ENCODE assay signal across 8 cellular contexts in genomic region chr7:7176421-7177043, GRCh38. TPM values are rescaled to one million over a fixed set of nuclear protein-coding genes. Genes with fewer than 3 reads are reported as not detected.
DNase-seq lines count a peak whose midpoint lies in the region; ATAC-seq and TF ChIP-seq lines count a peak whose summit lies in the region.

No MANE protein-coding gene starts in this region.

- no peak for TF ChIP-seq CTCF in kidney epithelial cell (IDR thresholded peaks at IDR 0.05; ENCODE audit: insufficient read depth, low read length, poor library complexity, severe bottlenecking)

- ATAC-seq in GM21619 (IDR thresholded peaks at IDR 0.05; ENCODE audit: unreplicated experiment) (no peak), HG03378 (IDR thresholded peaks at IDR 0.05; ENCODE audit: unreplicated experiment) (no peak)

- H3K27me3 ChIP-seq in adipocyte (replicated peaks; ENCODE audit: control insufficient read depth, insufficient read depth, low read length): no peaks in the 10 kb centered on the region
- H3K27me3 ChIP-seq in kidney epithelial cell (ENCODE audit: control insufficient read depth, insufficient read depth, low read length): no peaks in the 10 kb centered on the region

- peaks cover 35% of the 10 kb centered on the region for H3K4me1 ChIP-seq in adipocyte (ENCODE audit: control insufficient read depth, insufficient read depth, low read length)

- H3K36me3 ChIP-seq in adipocyte (ENCODE audit: control insufficient read depth, insufficient read depth, low read length, severe bottlenecking) (peaks cover 5% of the 10 kb centered on the region), kidney epithelial cell (ENCODE audit: control insufficient read depth, insufficient read depth, low read length) (no peaks in the 10 kb centered on the region)

- H3K9me3 ChIP-seq in adipocyte (ENCODE audit: control insufficient read depth, low read length): peaks cover 35% of the 10 kb centered on the region

- peak overlapping the region; percentile 43 for H3K9ac ChIP-seq in adipocyte (ENCODE audit: low read length)

- peak; percentile 95 for DNase-seq in A172 (ENCODE audit: low spot score)
- peak; percentile 87 for DNase-seq in HT1080 (ENCODE audit: low read depth)
- peak; percentile 91 for DNase-seq in adipocyte (ENCODE audit: low read depth)
- DNase-seq in kidney epithelial cell (ENCODE audit: low read depth): peak; percentile 90
- no peak for DNase-seq in T-helper 2 cell
- DNase-seq in NCI-H446 treated with DMSO at 0.1 percent for 48 hours (lab: John Stamatoyannopoulos, UW): no peak

- peak overlapping the region; percentile 25 for H3K4me3 ChIP-seq in adipocyte (ENCODE audit: low read length)
- no peak overlapping the region for H3K4me3 ChIP-seq in kidney epithelial cell (ENCODE audit: low read depth, low read length)

RNA-seq across cellular contexts. Expression of gene C1GALT1, which starts 5.8 kb away (rescaled TPM):
- total RNA-seq in A172 (2014; rRNA removed; shearing (Covaris generic)): 65.8 and 68.5 TPM in 2 replicates
- total RNA-seq in HT1080 (2014; rRNA removed; shearing (Covaris generic)): 31.6 and 41.8 TPM in 2 replicates
- polyA plus RNA-seq in HT1080 (2015; cell fraction: cytosol; rRNA removed): 52.5 and 56.6 TPM in 2 replicates
- polyA plus RNA-seq in HT1080 (2015; cell fraction: nucleus; rRNA removed): 42.1 and 48.2 TPM in 2 replicates
- total RNA-seq in kidney epithelial cell: 47.6 and 102 TPM in 2 replicates

Comparison
In these comparisons a context has a peak if more than half of its experiments do, and no peak if none do; other contexts are left out.
1. DNase-seq: peak in A172 (single experiment), HT1080 (single experiment), adipocyte (single experiment) and kidney epithelial cell (single experiment); none in T-helper 2 cell (0 of 5) and NCI-H446 treated with DMSO at 0.1 percent for 48 hours (single experiment).